In the genomic region with DNA sequence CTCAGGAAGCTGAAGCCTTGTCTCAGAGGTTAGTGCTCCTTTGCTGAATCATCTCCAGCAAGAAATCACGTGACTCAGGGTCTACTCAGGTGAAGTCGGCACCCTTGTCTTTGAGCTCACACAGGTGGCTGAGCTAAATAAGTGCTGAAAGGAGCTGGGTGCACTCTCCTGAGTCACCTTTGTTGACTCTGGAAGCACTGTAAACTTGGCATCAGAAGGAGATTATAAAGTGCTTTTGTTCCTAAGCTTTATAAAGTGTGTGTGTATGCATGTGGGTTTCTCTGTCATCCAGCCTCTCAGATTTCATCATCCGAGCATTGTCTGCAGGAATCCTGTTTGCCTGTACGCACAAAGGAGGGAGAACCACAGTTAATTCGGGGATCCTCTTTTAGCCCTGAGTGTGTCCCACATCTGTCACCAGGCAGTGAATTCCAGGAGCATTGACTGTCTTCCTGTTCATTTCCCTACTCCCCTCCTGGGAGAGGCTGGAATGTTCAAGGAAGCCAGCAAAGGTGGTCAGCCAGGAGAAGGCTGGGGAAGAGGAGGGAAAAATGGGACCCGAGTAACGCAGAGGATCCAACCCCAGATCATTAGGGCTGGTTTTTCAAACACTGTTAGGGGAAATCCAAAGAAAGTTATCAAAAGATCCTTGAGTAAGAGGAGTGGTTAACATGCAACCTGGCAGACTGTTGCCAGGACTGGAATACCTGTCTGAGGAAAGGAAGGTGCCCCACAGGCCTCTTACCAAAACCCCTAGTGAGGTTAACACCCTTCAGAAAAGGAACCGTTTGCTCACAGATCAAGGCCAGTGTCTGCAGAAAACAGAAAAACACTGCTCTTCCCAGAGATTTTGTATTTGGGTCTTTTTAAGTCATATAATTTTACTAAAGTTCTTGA, we compare ENCODE assay signal across 1 cellular context.
TF ChIP-seq lines count a peak whose summit lies in the region.

No MANE protein-coding gene starts in this region.

TF ChIP-seq in K562, 482 proteins besides CTCF, POLR2A, EP300 and RAD21 (continued from another document and continues in another):
- TF ChIP-seq STAT5A (IDR thresholded peaks at IDR 0.05; ENCODE audit: borderline replicate concordance, low read length) (no peak), FOSL1 (tag; conservative IDR thresholded peaks at IDR 0.05) (0 out of 2 replicates have a peak, but pooled peaks have one; percentile 26), KAT8 (IDR thresholded peaks at IDR 0.05; ENCODE audit: low read depth) (no peak), CBFA2T3 (IDR thresholded peaks at IDR 0.05) (no peak), JUND (IDR thresholded peaks at IDR 0.05; ENCODE audit: borderline replicate concordance, low read depth, low read length) (0 out of 2 replicates have a peak, but pooled peaks have one; percentile 12), JUND (tag; IDR thresholded peaks at IDR 0.05; ENCODE audit: borderline replicate concordance, low read depth, low read length) (no peak; the same call in 1 of the 3 replicates), LCOR (CRISPR knock-in tag; IDR thresholded peaks at IDR 0.05) (no peak), ZNF764 (CRISPR knock-in tag; IDR thresholded peaks at IDR 0.05; ENCODE audit: low read depth) (no peak), CBX8 (IDR thresholded peaks at IDR 0.05; ENCODE audit: borderline replicate concordance, extremely low read depth, low read depth, low read length, poor library complexity, severe bottlenecking) (no peak), SRF (CRISPR knock-in tag; IDR thresholded peaks at IDR 0.05) (no peak), CHAMP1 (IDR thresholded peaks at IDR 0.05) (no peak), GABPB1 (CRISPR knock-in tag; IDR thresholded peaks at IDR 0.05) (no peak), AFF1 (IDR thresholded peaks at IDR 0.05; ENCODE audit: low read depth in 1 of 2, partially characterized antibody in 2 of 2) (no peak), ZBTB26 (CRISPR knock-in tag; IDR thresholded peaks at IDR 0.05) (no peak), GTF2E2 (tag; IDR thresholded peaks at IDR 0.05) (no peak)
- TF ChIP-seq, protein P1, sequence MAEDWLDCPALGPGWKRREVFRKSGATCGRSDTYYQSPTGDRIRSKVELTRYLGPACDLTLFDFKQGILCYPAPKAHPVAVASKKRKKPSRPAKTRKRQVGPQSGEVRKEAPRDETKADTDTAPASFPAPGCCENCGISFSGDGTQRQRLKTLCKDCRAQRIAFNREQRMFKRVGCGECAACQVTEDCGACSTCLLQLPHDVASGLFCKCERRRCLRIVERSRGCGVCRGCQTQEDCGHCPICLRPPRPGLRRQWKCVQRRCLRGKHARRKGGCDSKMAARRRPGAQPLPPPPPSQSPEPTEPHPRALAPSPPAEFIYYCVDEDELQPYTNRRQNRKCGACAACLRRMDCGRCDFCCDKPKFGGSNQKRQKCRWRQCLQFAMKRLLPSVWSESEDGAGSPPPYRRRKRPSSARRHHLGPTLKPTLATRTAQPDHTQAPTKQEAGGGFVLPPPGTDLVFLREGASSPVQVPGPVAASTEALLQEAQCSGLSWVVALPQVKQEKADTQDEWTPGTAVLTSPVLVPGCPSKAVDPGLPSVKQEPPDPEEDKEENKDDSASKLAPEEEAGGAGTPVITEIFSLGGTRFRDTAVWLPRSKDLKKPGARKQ (CRISPR knock-in tag; IDR thresholded peaks at IDR 0.05), result no peak
- TF ChIP-seq, protein P2, sequence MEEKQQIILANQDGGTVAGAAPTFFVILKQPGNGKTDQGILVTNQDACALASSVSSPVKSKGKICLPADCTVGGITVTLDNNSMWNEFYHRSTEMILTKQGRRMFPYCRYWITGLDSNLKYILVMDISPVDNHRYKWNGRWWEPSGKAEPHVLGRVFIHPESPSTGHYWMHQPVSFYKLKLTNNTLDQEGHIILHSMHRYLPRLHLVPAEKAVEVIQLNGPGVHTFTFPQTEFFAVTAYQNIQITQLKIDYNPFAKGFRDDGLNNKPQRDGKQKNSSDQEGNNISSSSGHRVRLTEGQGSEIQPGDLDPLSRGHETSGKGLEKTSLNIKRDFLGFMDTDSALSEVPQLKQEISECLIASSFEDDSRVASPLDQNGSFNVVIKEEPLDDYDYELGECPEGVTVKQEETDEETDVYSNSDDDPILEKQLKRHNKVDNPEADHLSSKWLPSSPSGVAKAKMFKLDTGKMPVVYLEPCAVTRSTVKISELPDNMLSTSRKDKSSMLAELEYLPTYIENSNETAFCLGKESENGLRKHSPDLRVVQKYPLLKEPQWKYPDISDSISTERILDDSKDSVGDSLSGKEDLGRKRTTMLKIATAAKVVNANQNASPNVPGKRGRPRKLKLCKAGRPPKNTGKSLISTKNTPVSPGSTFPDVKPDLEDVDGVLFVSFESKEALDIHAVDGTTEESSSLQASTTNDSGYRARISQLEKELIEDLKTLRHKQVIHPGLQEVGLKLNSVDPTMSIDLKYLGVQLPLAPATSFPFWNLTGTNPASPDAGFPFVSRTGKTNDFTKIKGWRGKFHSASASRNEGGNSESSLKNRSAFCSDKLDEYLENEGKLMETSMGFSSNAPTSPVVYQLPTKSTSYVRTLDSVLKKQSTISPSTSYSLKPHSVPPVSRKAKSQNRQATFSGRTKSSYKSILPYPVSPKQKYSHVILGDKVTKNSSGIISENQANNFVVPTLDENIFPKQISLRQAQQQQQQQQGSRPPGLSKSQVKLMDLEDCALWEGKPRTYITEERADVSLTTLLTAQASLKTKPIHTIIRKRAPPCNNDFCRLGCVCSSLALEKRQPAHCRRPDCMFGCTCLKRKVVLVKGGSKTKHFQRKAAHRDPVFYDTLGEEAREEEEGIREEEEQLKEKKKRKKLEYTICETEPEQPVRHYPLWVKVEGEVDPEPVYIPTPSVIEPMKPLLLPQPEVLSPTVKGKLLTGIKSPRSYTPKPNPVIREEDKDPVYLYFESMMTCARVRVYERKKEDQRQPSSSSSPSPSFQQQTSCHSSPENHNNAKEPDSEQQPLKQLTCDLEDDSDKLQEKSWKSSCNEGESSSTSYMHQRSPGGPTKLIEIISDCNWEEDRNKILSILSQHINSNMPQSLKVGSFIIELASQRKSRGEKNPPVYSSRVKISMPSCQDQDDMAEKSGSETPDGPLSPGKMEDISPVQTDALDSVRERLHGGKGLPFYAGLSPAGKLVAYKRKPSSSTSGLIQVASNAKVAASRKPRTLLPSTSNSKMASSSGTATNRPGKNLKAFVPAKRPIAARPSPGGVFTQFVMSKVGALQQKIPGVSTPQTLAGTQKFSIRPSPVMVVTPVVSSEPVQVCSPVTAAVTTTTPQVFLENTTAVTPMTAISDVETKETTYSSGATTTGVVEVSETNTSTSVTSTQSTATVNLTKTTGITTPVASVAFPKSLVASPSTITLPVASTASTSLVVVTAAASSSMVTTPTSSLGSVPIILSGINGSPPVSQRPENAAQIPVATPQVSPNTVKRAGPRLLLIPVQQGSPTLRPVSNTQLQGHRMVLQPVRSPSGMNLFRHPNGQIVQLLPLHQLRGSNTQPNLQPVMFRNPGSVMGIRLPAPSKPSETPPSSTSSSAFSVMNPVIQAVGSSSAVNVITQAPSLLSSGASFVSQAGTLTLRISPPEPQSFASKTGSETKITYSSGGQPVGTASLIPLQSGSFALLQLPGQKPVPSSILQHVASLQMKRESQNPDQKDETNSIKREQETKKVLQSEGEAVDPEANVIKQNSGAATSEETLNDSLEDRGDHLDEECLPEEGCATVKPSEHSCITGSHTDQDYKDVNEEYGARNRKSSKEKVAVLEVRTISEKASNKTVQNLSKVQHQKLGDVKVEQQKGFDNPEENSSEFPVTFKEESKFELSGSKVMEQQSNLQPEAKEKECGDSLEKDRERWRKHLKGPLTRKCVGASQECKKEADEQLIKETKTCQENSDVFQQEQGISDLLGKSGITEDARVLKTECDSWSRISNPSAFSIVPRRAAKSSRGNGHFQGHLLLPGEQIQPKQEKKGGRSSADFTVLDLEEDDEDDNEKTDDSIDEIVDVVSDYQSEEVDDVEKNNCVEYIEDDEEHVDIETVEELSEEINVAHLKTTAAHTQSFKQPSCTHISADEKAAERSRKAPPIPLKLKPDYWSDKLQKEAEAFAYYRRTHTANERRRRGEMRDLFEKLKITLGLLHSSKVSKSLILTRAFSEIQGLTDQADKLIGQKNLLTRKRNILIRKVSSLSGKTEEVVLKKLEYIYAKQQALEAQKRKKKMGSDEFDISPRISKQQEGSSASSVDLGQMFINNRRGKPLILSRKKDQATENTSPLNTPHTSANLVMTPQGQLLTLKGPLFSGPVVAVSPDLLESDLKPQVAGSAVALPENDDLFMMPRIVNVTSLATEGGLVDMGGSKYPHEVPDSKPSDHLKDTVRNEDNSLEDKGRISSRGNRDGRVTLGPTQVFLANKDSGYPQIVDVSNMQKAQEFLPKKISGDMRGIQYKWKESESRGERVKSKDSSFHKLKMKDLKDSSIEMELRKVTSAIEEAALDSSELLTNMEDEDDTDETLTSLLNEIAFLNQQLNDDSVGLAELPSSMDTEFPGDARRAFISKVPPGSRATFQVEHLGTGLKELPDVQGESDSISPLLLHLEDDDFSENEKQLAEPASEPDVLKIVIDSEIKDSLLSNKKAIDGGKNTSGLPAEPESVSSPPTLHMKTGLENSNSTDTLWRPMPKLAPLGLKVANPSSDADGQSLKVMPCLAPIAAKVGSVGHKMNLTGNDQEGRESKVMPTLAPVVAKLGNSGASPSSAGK (IDR thresholded peaks at IDR 0.05), result peak; percentile 58
- TF ChIP-seq, protein P3, sequence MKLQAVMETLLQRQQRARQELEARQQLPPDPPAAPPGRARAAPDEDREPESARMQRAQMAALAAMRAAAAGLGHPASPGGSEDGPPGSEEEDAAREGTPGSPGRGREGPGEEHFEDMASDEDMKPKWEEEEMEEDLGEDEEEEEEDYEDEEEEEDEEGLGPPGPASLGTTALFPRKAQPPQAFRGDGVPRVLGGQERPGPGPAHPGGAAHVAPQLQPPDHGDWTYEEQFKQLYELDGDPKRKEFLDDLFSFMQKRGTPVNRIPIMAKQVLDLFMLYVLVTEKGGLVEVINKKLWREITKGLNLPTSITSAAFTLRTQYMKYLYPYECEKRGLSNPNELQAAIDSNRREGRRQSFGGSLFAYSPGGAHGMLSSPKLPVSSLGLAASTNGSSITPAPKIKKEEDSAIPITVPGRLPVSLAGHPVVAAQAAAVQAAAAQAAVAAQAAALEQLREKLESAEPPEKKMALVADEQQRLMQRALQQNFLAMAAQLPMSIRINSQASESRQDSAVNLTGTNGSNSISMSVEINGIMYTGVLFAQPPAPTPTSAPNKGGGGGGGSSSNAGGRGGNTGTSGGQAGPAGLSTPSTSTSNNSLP (IDR thresholded peaks at IDR 0.05; ENCODE audit: borderline replicate concordance, low read depth, low read length), result no peak
- TF ChIP-seq, protein P4, sequence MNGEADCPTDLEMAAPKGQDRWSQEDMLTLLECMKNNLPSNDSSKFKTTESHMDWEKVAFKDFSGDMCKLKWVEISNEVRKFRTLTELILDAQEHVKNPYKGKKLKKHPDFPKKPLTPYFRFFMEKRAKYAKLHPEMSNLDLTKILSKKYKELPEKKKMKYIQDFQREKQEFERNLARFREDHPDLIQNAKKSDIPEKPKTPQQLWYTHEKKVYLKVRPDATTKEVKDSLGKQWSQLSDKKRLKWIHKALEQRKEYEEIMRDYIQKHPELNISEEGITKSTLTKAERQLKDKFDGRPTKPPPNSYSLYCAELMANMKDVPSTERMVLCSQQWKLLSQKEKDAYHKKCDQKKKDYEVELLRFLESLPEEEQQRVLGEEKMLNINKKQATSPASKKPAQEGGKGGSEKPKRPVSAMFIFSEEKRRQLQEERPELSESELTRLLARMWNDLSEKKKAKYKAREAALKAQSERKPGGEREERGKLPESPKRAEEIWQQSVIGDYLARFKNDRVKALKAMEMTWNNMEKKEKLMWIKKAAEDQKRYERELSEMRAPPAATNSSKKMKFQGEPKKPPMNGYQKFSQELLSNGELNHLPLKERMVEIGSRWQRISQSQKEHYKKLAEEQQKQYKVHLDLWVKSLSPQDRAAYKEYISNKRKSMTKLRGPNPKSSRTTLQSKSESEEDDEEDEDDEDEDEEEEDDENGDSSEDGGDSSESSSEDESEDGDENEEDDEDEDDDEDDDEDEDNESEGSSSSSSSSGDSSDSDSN (IDR thresholded peaks at IDR 0.05; ENCODE audit: borderline replicate concordance in 1 of 2, low read depth in 2 of 2, low read length in 2 of 2), result no peak
